18 cellular contexts compared by ENCODE assay signal in genomic region chr4:185872747-185873380, GRCh38.
A peak's percentile ranks its signal among the peaks of the same experiment; 100 is the strongest.
DNase-seq lines count a peak whose midpoint lies in the region; ATAC-seq, FAIRE-seq and TF ChIP-seq lines count a peak whose summit lies in the region.
"Had no signal": no experiment of that assay in that cellular context is flagged by ENCODE, and none has a peak within 500 bp of the region (broad histone marks: within the 10 kb centered on the region; RNA-seq: fewer than 3 reads in every experiment).

No MANE protein-coding gene starts in this region.

- H3K23ac ChIP-seq in H1 (ENCODE audit: insufficient read length), result no peak overlapping the region

- ATAC-seq in HCT116 (peak; percentile 95), GM18867 (IDR thresholded peaks at IDR 0.05; ENCODE audit: unreplicated experiment) (no peak), GM18868 (IDR thresholded peaks at IDR 0.05; ENCODE audit: unreplicated experiment) (no peak)
- ATAC-seq: A549 had no signal

- WGBS in H1 (ENCODE audit: extremely low coverage in 1 of 2, insufficient coverage in 1 of 2, insufficient read length in 1 of 2, insufficient replicate concordance in 2 of 2, low coverage in 1 of 2, low lambda C conversion rate in 2 of 2, missing lambda C conversion rate in 1 of 2), 2 experiments, result 87% methylated on average over 7 of the region's 7 CpGs; no CpG with 5 or more reads in 1 of the 2 experiments
- WGBS in suprapubic skin, result 74% methylated on average over 7 of the region's 7 CpGs

- no peak overlapping the region for H3K9ac ChIP-seq in HCT116 (ENCODE audit: low read length)
- no peak overlapping the region for H3K9ac ChIP-seq in H1 (replicated peaks in 1 of 4; ENCODE audit: extremely low read depth in 1 of 4, low read depth in 3 of 4, low read length in 3 of 4)

- no TSS peak for BruUV-seq in HCT116 (replicated peaks; lab: Mats Ljungman, UMichigan)

- H2BK120ac ChIP-seq in H1 (replicated peaks; ENCODE audit: low read depth, low read length), result no peak overlapping the region

- no peaks in the 10 kb centered on the region for H3K36me3 ChIP-seq in HCT116 (ENCODE audit: control insufficient read depth in 1 of 2, insufficient read depth in 2 of 2, low read length in 2 of 2)
- no peaks in the 10 kb centered on the region for H3K36me3 ChIP-seq in H1 (ENCODE audit: control insufficient read depth in 2 of 4, insufficient read depth in 4 of 4, low read length in 3 of 4)
- H3K36me3 ChIP-seq in suprapubic skin, result no peaks in the 10 kb centered on the region
- H3K36me3 ChIP-seq: HAP-1 had no signal

- RAD21 ChIA-PET in HCT116 (lab: Charles Lee; ENCODE audit: low non-redundant PET in 1 of 2, low total read pairs in 2 of 2, uncharacterized antibody in 2 of 2, unreplicated experiment in 2 of 2), result no interaction called here

- no peak overlapping the region for H4K91ac ChIP-seq in H1 (replicated peaks; ENCODE audit: insufficient read length, low read length)

- H3K4ac ChIP-seq in H1 (replicated peaks; ENCODE audit: insufficient read length, low read depth, low read length), result no peak overlapping the region

- no peak overlapping the region for H3K4me3 ChIP-seq in AG10803 (ENCODE audit: low read length)
- H3K4me3 ChIP-seq in HCT116 (replicated peaks in 1 of 2; ENCODE audit: low read depth in 1 of 2, low read length in 2 of 2), result no peak overlapping the region
- no peak overlapping the region for H3K4me3 ChIP-seq in H1 (ENCODE audit: extremely low read depth in 1 of 4, insufficient read depth in 2 of 4, low read depth in 3 of 4, low read length in 4 of 4)
- no peak overlapping the region for H3K4me3 ChIP-seq in suprapubic skin
- H3K4me3 ChIP-seq: A549, HAP-1 had no signal

- H3K9me3 ChIP-seq in HCT116 (ENCODE audit: control insufficient read depth in 1 of 2, insufficient read depth in 1 of 2, low read depth in 1 of 2, low read length in 2 of 2), result no peaks in the 10 kb centered on the region
- H3K9me3 ChIP-seq in H1 (ENCODE audit: insufficient read depth in 2 of 2, low read depth in 1 of 2, low read length in 1 of 2), result no peaks in the 10 kb centered on the region
- H3K9me3 ChIP-seq in suprapubic skin, result no peaks in the 10 kb centered on the region
- H3K9me3 ChIP-seq: A549, HAP-1 had no signal

- no peak overlapping the region for H3K27ac ChIP-seq in HCT116 (ENCODE audit: low read depth, low read length)
- no peak overlapping the region for H3K27ac ChIP-seq in H1 (ENCODE audit: low read depth, low read length)
- H3K27ac ChIP-seq in suprapubic skin, result no peak overlapping the region
- H3K27ac ChIP-seq: A549, HL-60 had no signal

- H2AK5ac ChIP-seq in H1 (ENCODE audit: low read depth, low read length), result no peak overlapping the region

- H3K4me2 ChIP-seq in HCT116 (ENCODE audit: low read length), result peak overlapping the region; percentile 7; the same call in 1 of the 2 replicates
- no peak overlapping the region for H3K4me2 ChIP-seq in H1 (ENCODE audit: insufficient read depth in 1 of 2, low read depth in 2 of 2, low read length in 2 of 2)
- H3K4me2 ChIP-seq: A549 had no signal

- TF ChIP-seq EP300 in H1 (IDR thresholded peaks at IDR 0.05; ENCODE audit: borderline replicate concordance in 1 of 2, low read depth in 2 of 2, low read length in 2 of 2) (no peak), suprapubic skin (IDR thresholded peaks at IDR 0.05) (no peak)

- H2BK15ac ChIP-seq in H1 (ENCODE audit: low read length), result no peak overlapping the region

- H4K5ac ChIP-seq in H1 (ENCODE audit: insufficient read length, low read depth, low read length), result no peak overlapping the region

- no peak overlapping the region for H2BK5ac ChIP-seq in H1 (ENCODE audit: low read depth, low read length)

- no peak for TF ChIP-seq RAD21 in HCT116 (IDR thresholded peaks at IDR 0.05; ENCODE audit: low read depth)
- peak; percentile 13 to 35; a peak in 2 of 4 replicates for TF ChIP-seq RAD21 in H1 (IDR thresholded peaks at IDR 0.05 in 1 of 2, conservative IDR thresholded peaks at IDR 0.05 in 1 of 2; ENCODE audit: low read depth in 2 of 2, low read length in 2 of 2)

- DNase-seq in AG10803 (ENCODE audit: low read depth) (peak; percentile 34), HCT116 (ENCODE audit: low read depth, low spot score) (peak; percentile 26), H1 (ENCODE audit: low read depth in 1 of 2, low spot score in 2 of 2) (no peak), iPS-NIHi7 (ENCODE audit: extremely low spot score) (peak; percentile 30), COLO829 (ENCODE audit: low spot score) (no peak), suprapubic skin (ENCODE audit: low spot score in 2 of 2) (no peak)
- DNase-seq: COR-L47, MV-4-11, NCI-H1417, NCI-H187 treated with DMSO at 0.1 percent for 48 hours, NCI-H526 treated with DMSO at 0.1 percent for 48 hours, SHP77 treated with DMSO at 0.1 percent for 48 hours had no signal

- H4K20me1 ChIP-seq in HCT116 (ENCODE audit: insufficient read depth) (no peaks in the 10 kb centered on the region), H1 (replicated peaks in 1 of 2; ENCODE audit: control insufficient read depth in 1 of 2, insufficient read depth in 2 of 2, low read length in 2 of 2) (no peaks in the 10 kb centered on the region)

- H3K56ac ChIP-seq in H1 (replicated peaks; ENCODE audit: insufficient read length, low read depth, low read length), result no peak overlapping the region

- CTCF ChIA-PET in HCT116 (lab: Charles Lee), result no interaction called here
- CTCF ChIA-PET in H1 (lab: Charles Lee; ENCODE audit: partially characterized antibody), result interaction anchor here (0.6 to 3.0 kb wide), 4 partner anchors 133 to 209 kb away, joined by 3 to 9 read pairs (median 3); no protein-coding TSS in a partner anchor

- no peaks in the 10 kb centered on the region for H3K23me2 ChIP-seq in H1 (ENCODE audit: low read depth, low read length)

- H3K14ac ChIP-seq in H1 (ENCODE audit: insufficient read length), result no peak overlapping the region

- H4K8ac ChIP-seq in H1 (ENCODE audit: extremely low read depth, insufficient read depth, low read length), result no peak overlapping the region

- intact Hi-C loops in HCT116 (cut with micrococcal nuclease), result no loop called here

- H3K9me2 ChIP-seq in HCT116 (ENCODE audit: insufficient read depth), result no peaks in the 10 kb centered on the region

- H2BK12ac ChIP-seq in H1 (ENCODE audit: low read depth, low read length), result no peak overlapping the region

- H2AFZ ChIP-seq in HCT116 (ENCODE audit: low read depth, low read length, poor library complexity, severe bottlenecking) (peak overlapping the region; percentile 23), H1 (ENCODE audit: low read length) (no peak overlapping the region)

- H3K4me1 ChIP-seq in HCT116 (ENCODE audit: control insufficient read depth in 1 of 2, insufficient read depth in 2 of 2, low read length in 2 of 2) (peaks cover 0 to 5% of the 10 kb centered on the region in 2 experiments; a peak in 1 of 4 replicates), H1 (replicated peaks in 1 of 4; ENCODE audit: control insufficient read depth in 3 of 4, insufficient read depth in 4 of 4, low read length in 3 of 4) (peaks cover 0 to 4% (median 3%) of the 10 kb centered on the region in 4 experiments; a peak in 6 of 7 replicates), suprapubic skin (no peaks in the 10 kb centered on the region)
- H3K4me1 ChIP-seq: HAP-1 had no signal

- FAIRE-seq in H1 (lab: Jason Lieb, UNC), result no peak
- FAIRE-seq: A549, GM12892 had no signal

- no peaks in the 10 kb centered on the region for H3K79me1 ChIP-seq in H1 (ENCODE audit: low read depth, low read length)

- H3K79me2 ChIP-seq in HCT116 (ENCODE audit: insufficient read depth, low read length) (no peaks in the 10 kb centered on the region), H1 (ENCODE audit: control insufficient read depth in 1 of 2, insufficient read depth in 2 of 2, low read length in 2 of 2) (no peaks in the 10 kb centered on the region)

- no peaks in the 10 kb centered on the region for H3K27me3 ChIP-seq in HCT116 (ENCODE audit: insufficient read depth, low read length)
- H3K27me3 ChIP-seq in H1 (replicated peaks in 1 of 4; ENCODE audit: control insufficient read depth in 3 of 4, extremely low read depth in 1 of 4, insufficient read depth in 3 of 4, low read length in 3 of 4), result no peaks in the 10 kb centered on the region
- H3K27me3 ChIP-seq in suprapubic skin, result no peaks in the 10 kb centered on the region

- POLR2A ChIA-PET in HCT116 (lab: Charles Lee), result no interaction called here
- POLR2A ChIA-PET in H1 (lab: Charles Lee; ENCODE audit: partially characterized antibody), result no interaction called here

- TF ChIP-seq POLR2A in HCT116 (IDR thresholded peaks at IDR 0.05; ENCODE audit: borderline replicate concordance, extremely low read depth, insufficient read depth, insufficient read length) (no peak), H1 (IDR thresholded peaks at IDR 0.05; ENCODE audit: control extremely low read depth in 1 of 2, low read depth in 2 of 2, low read length in 2 of 2) (no peak), suprapubic skin (IDR thresholded peaks at IDR 0.05) (no peak)

- H3K18ac ChIP-seq in H1 (ENCODE audit: extremely low read depth, low read length), result no peak overlapping the region

- TF ChIP-seq CTCF in AG10803 (conservative IDR thresholded peaks at IDR 0.05; ENCODE audit: low read length), result no peak
- 0 out of 6 replicates have a peak, but pooled peaks of 1 of the 3 experiments have one; percentile 11 for TF ChIP-seq CTCF in HCT116 (IDR thresholded peaks at IDR 0.05 in 2 of 3, conservative IDR thresholded peaks at IDR 0.05 in 1 of 3; ENCODE audit: borderline replicate concordance in 1 of 3, insufficient read depth in 1 of 3, low read depth in 2 of 3, low read length in 2 of 3)
- peak in 2 of 3 experiments; percentile 13 to 23; a peak in 1 of 4 replicates for TF ChIP-seq CTCF in H1 (IDR thresholded peaks at IDR 0.05; ENCODE audit: control extremely low read depth in 1 of 3, insufficient read depth in 1 of 3, low read depth in 1 of 3, low read length in 3 of 3)
- TF ChIP-seq CTCF in suprapubic skin (IDR thresholded peaks at IDR 0.05), result no peak

- H2BK20ac ChIP-seq in H1 (ENCODE audit: low read length), result no peak overlapping the region

TF ChIP-seq in HCT116, 20 proteins besides CTCF, POLR2A, EP300 and RAD21 (continues in another document):
- TF ChIP-seq TCF7L2 (IDR thresholded peaks at IDR 0.05; ENCODE audit: borderline replicate concordance, extremely low read depth, insufficient read depth, insufficient read length) (no peak), SRF (IDR thresholded peaks at IDR 0.05; ENCODE audit: low read depth) (no peak), FOSL1 (IDR thresholded peaks at IDR 0.05; ENCODE audit: low read depth) (no peak), ZFX (IDR thresholded peaks at IDR 0.05) (no peak), EGR1 (IDR thresholded peaks at IDR 0.05; ENCODE audit: low read depth) (no peak), ZNF274 (IDR thresholded peaks at IDR 0.05; ENCODE audit: low read depth, low read length) (no peak)

TF ChIP-seq in H1, 55 proteins besides CTCF, POLR2A, EP300 and RAD21 (continues in another document):
- TF ChIP-seq JUN (IDR thresholded peaks at IDR 0.05; ENCODE audit: low read depth, low read length) (no peak), SP4 (IDR thresholded peaks at IDR 0.05; ENCODE audit: low read length) (no peak), BRCA1 (IDR thresholded peaks at IDR 0.05; ENCODE audit: low read depth, low read length) (no peak), CBX8 (IDR thresholded peaks at IDR 0.05; ENCODE audit: borderline replicate concordance, low read depth, low read length) (no peak), CHD1 (IDR thresholded peaks at IDR 0.05; ENCODE audit: low read depth, low read length) (no peak), PHF8 (conservative IDR thresholded peaks at IDR 0.05; ENCODE audit: low read depth, low read length) (no peak)

Comparison
In these comparisons a context has a peak if more than half of its experiments do, and no peak if none do; other contexts are left out.
1. DNase-seq: peak in AG10803 (single experiment), HCT116 (single experiment) and iPS-NIHi7 (single experiment); none in H1 (0 of 2), COLO829 (single experiment) and suprapubic skin (0 of 2).
2. CTCF ChIP-seq: peak in H1 (2 of 3); none in AG10803 (single experiment) and suprapubic skin (0 of 2).